Comparison of ENCODE assay signal across 8 cellular contexts in genomic region chr7:5426226-5426475, GRCh38. TPM values are rescaled to one million over a fixed set of nuclear protein-coding genes. Genes with fewer than 3 reads are reported as not detected.
DNase-seq lines count a peak whose midpoint lies in the region; ATAC-seq and TF ChIP-seq lines count a peak whose summit lies in the region.

No MANE protein-coding gene starts in this region.

- no peaks in the 10 kb centered on the region for H3K36me3 Mint-ChIP-seq in chondrocyte (ENCODE audit: low read depth)

- H3K9me3 ChIP-seq in AG04450 (ENCODE audit: control insufficient read depth, insufficient read depth, low read length) = peaks cover 3% of the 10 kb centered on the region; the same call in 1 of the 2 replicates
- no peaks in the 10 kb centered on the region for H3K9me3 ChIP-seq in mucosa of rectum (ENCODE audit: control insufficient read depth in 2 of 2, low read length in 2 of 2)

- DNase-seq in AG04450 (ENCODE audit: low read depth, low spot score) (no peak), HT1080 (ENCODE audit: low read depth) (peak; percentile 52), chondrocyte (ENCODE audit: low spot score) (no peak), GM13976 (ENCODE audit: low spot score) (no peak), epidermal melanocyte (ENCODE audit: insufficient read length, low spot score) (no peak), NCI-H345 treated with DMSO at 0.1 percent for 48 hours (lab: John Stamatoyannopoulos, UW; ENCODE audit: unreplicated experiment) (no peak)

- H3K4me3 ChIP-seq in AG04450 (ENCODE audit: low read depth, low read length) (peak overlapping the region; percentile 86), mucosa of rectum (ENCODE audit: low read length in 2 of 2) (peak overlapping the region; percentile 88 to 99)

- no peaks in the 10 kb centered on the region for H3K27me3 Mint-ChIP-seq in chondrocyte (ENCODE audit: low read depth)

- H3K4me3 Mint-ChIP-seq in chondrocyte (ENCODE audit: unreplicated experiment) = peak overlapping the region; percentile 97

- H3K4me1 ChIP-seq in mucosa of rectum (ENCODE audit: control insufficient read depth in 2 of 2, insufficient read depth in 2 of 2, low read length in 2 of 2) = peaks cover 21 to 30% of the 10 kb centered on the region in 2 donors

- H3K27ac ChIP-seq in AG04450 (ENCODE audit: low read depth, low read length) = peak overlapping the region; percentile 97
- H3K27ac ChIP-seq in mucosa of rectum (ENCODE audit: low read depth in 2 of 2, low read length in 2 of 2) = peak overlapping the region; percentile 98 to 99

- H3K9me3 Mint-ChIP-seq in chondrocyte (ENCODE audit: low read depth) = no peaks in the 10 kb centered on the region

- H3K27me3 ChIP-seq in AG04450 (ENCODE audit: control insufficient read depth, insufficient read depth, low read length) (no peaks in the 10 kb centered on the region), mucosa of rectum (ENCODE audit: control insufficient read depth in 2 of 2, insufficient read depth in 2 of 2, low read length in 2 of 2) (no peaks in the 10 kb centered on the region)

- POLR2A ChIA-PET in AG04450 (lab: Yijun Ruan, JAX) = interaction anchor here (1.0 to 1.5 kb wide), 4 partner anchors 9 to 267 kb away, joined by 4 to 12 read pairs (median 6); no protein-coding TSS in a partner anchor

- CTCF ChIA-PET in AG04450 (lab: Charles Lee) = no interaction called here

- TF ChIP-seq CTCF in AG04450 (IDR thresholded peaks at IDR 0.05; ENCODE audit: low read depth, low read length) (no peak), chondrocyte (IDR thresholded peaks at IDR 0.05) (no peak), GM13976 (IDR thresholded peaks at IDR 0.05; ENCODE audit: borderline replicate concordance, control extremely low read depth, extremely low read depth, insufficient read depth, missing control alignments) (no peak)

- H3K4me1 Mint-ChIP-seq in chondrocyte (ENCODE audit: low read depth) = peaks cover 15% of the 10 kb centered on the region

- peak overlapping the region; percentile 100 for H3K27ac Mint-ChIP-seq in chondrocyte (ENCODE audit: unreplicated experiment)

- no peaks in the 10 kb centered on the region for H3K36me3 ChIP-seq in mucosa of rectum (ENCODE audit: control insufficient read depth in 2 of 2, insufficient read depth in 2 of 2, low read length in 2 of 2)

- ATAC-seq in GM19351 (IDR thresholded peaks at IDR 0.05; ENCODE audit: unreplicated experiment) = no peak

- peak overlapping the region; percentile 94 to 97 for H3K9ac ChIP-seq in mucosa of rectum (ENCODE audit: low read depth in 1 of 2, low read length in 2 of 2)

- in situ Hi-C loops in GM13976 (cut with MboI; ENCODE audit: low sequenced_read_pairs, unreplicated experiment) = no loop called here

RNA-seq across cellular contexts. Expression of gene TNRC18, which starts 2.5 kb away (rescaled TPM):
- polyA plus RNA-seq in AG04450 (2011; rRNA removed) = 13.4 and 15.6 TPM in 2 replicates
- 46.9 and 47.3 TPM in 2 replicates for polyA minus RNA-seq in AG04450 (2011; rRNA and poly(A)+ RNA removed)
- total RNA-seq in HT1080 (2014; rRNA removed; shearing (Covaris generic)) = 21.8 and 36.2 TPM in 2 replicates
- polyA plus RNA-seq in HT1080 (2015; cell fraction: cytosol; rRNA removed) = 39.0 and 50.3 TPM in 2 replicates
- 80.9 and 104 TPM in 2 replicates for polyA plus RNA-seq in HT1080 (2015; cell fraction: nucleus; rRNA removed)
- total RNA-seq in chondrocyte = 95.4 to 137 TPM (median 101 TPM) in 3 replicates
